In the genomic region with DNA sequence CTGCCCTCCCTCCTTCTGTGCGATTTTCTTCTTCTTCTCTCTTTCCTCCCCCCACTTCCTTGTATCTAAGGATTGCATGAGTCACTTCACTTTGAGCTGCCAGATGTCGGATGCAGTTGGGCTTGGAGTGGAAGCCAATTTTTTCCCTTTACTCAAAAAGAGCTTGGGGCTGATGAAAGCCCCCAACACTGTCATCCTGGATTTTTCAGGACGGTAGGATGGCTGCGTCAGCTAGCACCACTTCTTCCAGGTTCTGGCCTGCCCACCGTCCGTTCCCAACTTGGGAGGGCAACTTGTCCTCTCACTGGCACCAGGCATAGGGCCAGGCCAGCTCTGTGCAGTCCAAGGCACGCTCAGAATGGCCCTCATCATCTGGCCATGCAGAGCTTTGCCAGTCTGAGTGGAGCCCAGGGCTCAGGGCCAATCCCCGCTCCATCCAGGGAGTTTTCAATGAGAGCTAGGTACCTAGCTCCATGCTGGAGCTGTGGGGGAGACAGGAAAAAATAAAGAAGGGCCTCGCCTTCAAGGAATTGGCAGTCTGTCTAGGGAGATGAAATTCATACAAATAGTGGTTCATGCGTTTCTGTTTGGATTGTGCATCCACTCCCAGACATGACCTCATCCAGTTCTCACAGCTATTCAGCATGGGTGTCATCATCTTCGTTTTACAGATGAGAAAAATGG, we compare ENCODE assay signal across 10 cellular contexts. TPM values are rescaled to one million over a fixed set of nuclear protein-coding genes. Genes with fewer than 3 reads are reported as not detected.
DNase-seq lines count a peak whose midpoint lies in the region; ATAC-seq and TF ChIP-seq lines count a peak whose summit lies in the region.
"Had no signal": no experiment of that assay in that cellular context is flagged by ENCODE, and none has a peak within 500 bp of the region (broad histone marks: within the 10 kb centered on the region; RNA-seq: fewer than 3 reads in every experiment).

No MANE protein-coding gene starts in this region.

- CTCF ChIA-PET in IMR-90 (lab: Yijun Ruan, JAX), result interaction anchor here (0.5 to 1.1 kb wide), 3 partner anchors 9 to 869 kb away, joined by 3 to 5 read pairs (median 3); no protein-coding TSS in a partner anchor
- CTCF ChIA-PET in CD8-positive, alpha-beta memory T cell (lab: Charles Lee), result no interaction called here

- no peaks in the 10 kb centered on the region for H3K9me3 ChIP-seq in IMR-90 (ENCODE audit: control insufficient read depth, insufficient read depth, low read length)
- H3K9me3 ChIP-seq in thoracic aorta, result no peaks in the 10 kb centered on the region
- no peaks in the 10 kb centered on the region for H3K9me3 ChIP-seq in T-helper 17 cell (ENCODE audit: control insufficient read depth, low read length, poor library complexity, severe bottlenecking)
- H3K9me3 ChIP-seq in CD8-positive, alpha-beta memory T cell (ENCODE audit: low read length), result no peaks in the 10 kb centered on the region

- peak overlapping the region; percentile 69 for H2BK20ac ChIP-seq in IMR-90 (ENCODE audit: low read depth, low read length)

- H2BK120ac ChIP-seq in IMR-90 (ENCODE audit: low read depth, low read length), result peak overlapping the region; percentile 64

- DNase-seq in IMR-90, result peak; percentile 87
- peak; percentile 66 for DNase-seq in inferior parietal cortex (ENCODE audit: extremely low spot score)
- peak; percentile 20 for DNase-seq in thoracic aorta (ENCODE audit: low spot score)
- DNase-seq in central memory CD4-positive, alpha-beta T cell, result no peak
- no peak for DNase-seq in T-helper 17 cell
- DNase-seq in activated naive CD4-positive, alpha-beta T cell (lab: John Stamatoyannopoulos, UW), result no peak
- DNase-seq in CD8-positive, alpha-beta memory T cell, result no peak
- DNase-seq: endodermal cell had no signal

- H3K36me3 ChIP-seq in IMR-90 (ENCODE audit: control insufficient read depth, insufficient read depth, low read length), result no peaks in the 10 kb centered on the region
- no peaks in the 10 kb centered on the region for H3K36me3 ChIP-seq in thoracic aorta
- no peaks in the 10 kb centered on the region for H3K36me3 ChIP-seq in CD8-positive, alpha-beta memory T cell (ENCODE audit: insufficient read depth, low read length)

- peaks cover 0 to 8% (median 0%) of the 10 kb centered on the region in 5 experiments for H3K9me3 Mint-ChIP-seq in brain
- H3K9me3 Mint-ChIP-seq in CD8-positive, alpha-beta memory T cell, result no peaks in the 10 kb centered on the region
- H3K9me3 Mint-ChIP-seq: endodermal cell had no signal

- H3K79me1 ChIP-seq in IMR-90 (ENCODE audit: low read depth in 1 of 2, low read length in 2 of 2), result no peaks in the 10 kb centered on the region

- H3K4me3 ChIP-seq in IMR-90 (ENCODE audit: insufficient read depth, low read depth, low read length), result no peak overlapping the region
- peak overlapping the region; percentile 18 for H3K4me3 ChIP-seq in thoracic aorta
- H3K4me3 ChIP-seq in CD8-positive, alpha-beta memory T cell (ENCODE audit: low read length), result no peak overlapping the region
- H3K4me3 ChIP-seq: SK-N-MC had no signal

- TF ChIP-seq RAD21 in IMR-90 (IDR thresholded peaks at IDR 0.05; ENCODE audit: low read length), result no peak

- no peak for TF ChIP-seq CTCF in IMR-90 (conservative IDR thresholded peaks at IDR 0.05; ENCODE audit: low read depth, low read length)
- TF ChIP-seq CTCF in brain (conservative IDR thresholded peaks at IDR 0.05), result no peak
- no peak for TF ChIP-seq CTCF in thoracic aorta (IDR thresholded peaks at IDR 0.05)

- H3K56ac ChIP-seq in IMR-90 (ENCODE audit: extremely low read depth, insufficient read depth, low read length), result no peak overlapping the region

- ATAC-seq in IMR-90 (ENCODE audit: low read depth) (peak; percentile 82), thoracic aorta (ENCODE audit: insufficient number of reproducible peaks, low FRiP score, low read depth) (peak; percentile 29), T-helper 17 cell (no peak)

- peaks cover 91% of the 10 kb centered on the region for H3K4me1 Mint-ChIP-seq in brain
- H3K4me1 Mint-ChIP-seq in T-helper 17 cell, result peaks cover 4% of the 10 kb centered on the region
- H3K4me1 Mint-ChIP-seq in CD8-positive, alpha-beta memory T cell, result no peaks in the 10 kb centered on the region

- no peak overlapping the region; the same call in 1 of the 2 replicates for H3K14ac ChIP-seq in IMR-90 (replicated peaks; ENCODE audit: low read depth, low read length)

- peaks cover 14% of the 10 kb centered on the region for H3K27me3 ChIP-seq in IMR-90 (ENCODE audit: control insufficient read depth, insufficient read depth, low read length)
- no peaks in the 10 kb centered on the region for H3K27me3 ChIP-seq in thoracic aorta (replicated peaks; ENCODE audit: insufficient read depth)
- no peaks in the 10 kb centered on the region for H3K27me3 ChIP-seq in CD8-positive, alpha-beta memory T cell (ENCODE audit: insufficient read depth, low read length, poor library complexity, severe bottlenecking)

- H3K4me3 Mint-ChIP-seq in brain (peak overlapping the region in 2 of 5 experiments; percentile 3 to 53), T-helper 17 cell (no peak overlapping the region)
- no peak overlapping the region for H3K4me3 Mint-ChIP-seq in CD8-positive, alpha-beta memory T cell
- H3K4me3 Mint-ChIP-seq: endodermal cell had no signal

- H4K91ac ChIP-seq in IMR-90 (ENCODE audit: insufficient read depth, low read depth, low read length), result 0 out of 2 replicates have a peak overlapping the region, but pooled peaks have one; percentile 39

- no peak for TF ChIP-seq POLR2A in IMR-90 (IDR thresholded peaks at IDR 0.05; ENCODE audit: low read depth, low read length)

- no peak overlapping the region; the same call in 1 of the 2 replicates for H3K18ac ChIP-seq in IMR-90 (ENCODE audit: low read depth, low read length)

- H2AFZ ChIP-seq in IMR-90 (replicated peaks; ENCODE audit: low read length, poor library complexity), result peak overlapping the region; percentile 80

- H3K9me1 ChIP-seq in IMR-90 (ENCODE audit: insufficient read depth, low read length), result peaks cover 25% of the 10 kb centered on the region

- POLR2A ChIA-PET in IMR-90 (lab: Charles Lee; ENCODE audit: unreplicated experiment), result no interaction called here
- POLR2A ChIA-PET in CD8-positive, alpha-beta memory T cell (lab: Charles Lee), result no interaction called here

- in situ Hi-C loops in IMR-90 (cut with MboI; ENCODE audit: low sequenced_read_pairs), result no loop called here

- H3K27me3 Mint-ChIP-seq in brain (peaks cover 4% of the 10 kb centered on the region), T-helper 17 cell (peaks cover 34% of the 10 kb centered on the region)
- H3K27me3 Mint-ChIP-seq in CD8-positive, alpha-beta memory T cell, result peaks cover 9 to 12% of the 10 kb centered on the region in 2 donors

- H3K4me1 ChIP-seq in IMR-90 (ENCODE audit: control insufficient read depth, insufficient read depth, low read length) (peaks cover 21% of the 10 kb centered on the region), thoracic aorta (ENCODE audit: control insufficient read depth in 1 of 2, low read depth in 2 of 2) (peaks cover 27 to 65% of the 10 kb centered on the region in 2 donors)
- H3K4me1 ChIP-seq in CD8-positive, alpha-beta memory T cell (ENCODE audit: insufficient read depth, low read length), result no peaks in the 10 kb centered on the region

- H2AK5ac ChIP-seq in IMR-90 (ENCODE audit: low read depth, low read length), result peak overlapping the region; percentile 61; the same call in 1 of the 2 replicates

- H3K23ac ChIP-seq in IMR-90 (ENCODE audit: low read depth, low read length), result peak overlapping the region; percentile 76; the same call in 1 of the 2 replicates

- H3K4me2 ChIP-seq in IMR-90 (ENCODE audit: low read depth, low read length), result peak overlapping the region; percentile 68

- H2BK15ac ChIP-seq in IMR-90 (ENCODE audit: low read depth, low read length), result peak overlapping the region; percentile 55; the same call in 2 of the 3 replicates

- BruUV-seq in IMR-90 (replicated peaks; lab: Mats Ljungman, UMichigan), result no TSS peak

- peak overlapping the region; percentile 82 for H2AK9ac ChIP-seq in IMR-90 (replicated peaks; ENCODE audit: low read depth, low read length, poor library complexity)

- dilution Hi-C loops in IMR-90 (cut with HindIII; ENCODE audit: low sequenced_read_pairs, unreplicated experiment), result no loop called here

- H4K8ac ChIP-seq in IMR-90 (ENCODE audit: low read depth in 2 of 2, low read length in 2 of 2), result peak overlapping the region in 1 of 2 experiments; percentile 44; a peak in 1 of 4 replicates

- 9% methylated on average over 4 of the region's 11 CpGs; no CpG with 5 or more reads in 1 of the 2 experiments for WGBS in IMR-90 (ENCODE audit: extremely low coverage in 2 of 2, insufficient read length in 1 of 2), 2 experiments

- H3K36me3 Mint-ChIP-seq in brain (no peaks in the 10 kb centered on the region), T-helper 17 cell (ENCODE audit: low read depth) (no peaks in the 10 kb centered on the region)
- no peaks in the 10 kb centered on the region for H3K36me3 Mint-ChIP-seq in CD8-positive, alpha-beta memory T cell

- H4K20me1 ChIP-seq in IMR-90 (ENCODE audit: insufficient read depth, low read length), result peaks cover 6% of the 10 kb centered on the region; the same call in 1 of the 2 replicates

- H3K27ac Mint-ChIP-seq in brain (peak overlapping the region; percentile 30 to 96 (median 94)), T-helper 17 cell (no peak overlapping the region)
- no peak overlapping the region for H3K27ac Mint-ChIP-seq in CD8-positive, alpha-beta memory T cell
- H3K27ac Mint-ChIP-seq: endodermal cell had no signal

- no peak overlapping the region for H4K5ac ChIP-seq in IMR-90 (ENCODE audit: low read depth, low read length)

- intact Hi-C loops in IMR-90 (cut with micrococcal nuclease), result no loop called here

- H2BK5ac ChIP-seq in IMR-90 (ENCODE audit: low read depth, low read length, poor library complexity, severe bottlenecking), result peak overlapping the region; percentile 22

- peak overlapping the region; percentile 75 for H3K4ac ChIP-seq in IMR-90 (ENCODE audit: low read depth, low read length)

- H3K27ac ChIP-seq in IMR-90 (ENCODE audit: insufficient read depth, low read length) (peak overlapping the region; percentile 54), thoracic aorta (peak overlapping the region; percentile 97 to 98)
- H3K27ac ChIP-seq in CD8-positive, alpha-beta memory T cell (ENCODE audit: low read depth, low read length), result no peak overlapping the region
- H3K27ac ChIP-seq: SK-N-MC had no signal

- H3K9ac ChIP-seq in IMR-90 (ENCODE audit: low read depth, low read length), result no peak overlapping the region

TF ChIP-seq in IMR-90, 13 proteins besides CTCF, POLR2A, EP300 and RAD21 (continues in another document):
- TF ChIP-seq MAZ (IDR thresholded peaks at IDR 0.05; ENCODE audit: borderline replicate concordance, low read depth, low read length), result peak; percentile 37; the same call in 1 of the 2 replicates

RNA-seq across cellular contexts. Expression of a gene that starts 47.7 kb away (rescaled TPM):
- total RNA-seq in IMR-90 (2012; rRNA removed) (under 0.01 and 0.18 TPM in 2 replicates), thoracic aorta (10 to 100 TPM; 10.6 to 15.2 TPM), T-helper 17 cell (not detected)
- polyA plus RNA-seq in IMR-90 (2012; rRNA removed) (0.34 and 0.49 TPM in 2 replicates), brain (ENCODE audit: insufficient read depth, low read depth, low replicate concordance) (25.6 TPM)
- polyA plus RNA-seq in IMR-90 (2012; cell fraction: cytosol; rRNA removed), result 0.34 and 0.42 TPM in 2 replicates
- polyA plus RNA-seq in IMR-90 (2012; cell fraction: nucleus; rRNA removed; ENCODE audit: low replicate concordance), result 0.50 and 0.52 TPM in 2 replicates
- total RNA-seq in CD8-positive, alpha-beta memory T cell, result not detected
- polyA plus RNA-seq in CD8-positive, alpha-beta memory T cell, result not detected

Comparison
In these comparisons a context has a peak if more than half of its experiments do, and no peak if none do; other contexts are left out.
1. DNase-seq: peak in IMR-90 (single experiment), inferior parietal cortex (single experiment) and thoracic aorta (single experiment); none in central memory CD4-positive, alpha-beta T cell (single experiment), T-helper 17 cell (0 of 3), activated naive CD4-positive, alpha-beta T cell (0 of 4) and CD8-positive, alpha-beta memory T cell (0 of 5).
2. H3K27ac Mint-ChIP-seq: peak in brain (5 of 5); none in T-helper 17 cell (single experiment) and CD8-positive, alpha-beta memory T cell (0 of 8).